ENCODE assay signal across 1 cellular context in the genomic region with DNA sequence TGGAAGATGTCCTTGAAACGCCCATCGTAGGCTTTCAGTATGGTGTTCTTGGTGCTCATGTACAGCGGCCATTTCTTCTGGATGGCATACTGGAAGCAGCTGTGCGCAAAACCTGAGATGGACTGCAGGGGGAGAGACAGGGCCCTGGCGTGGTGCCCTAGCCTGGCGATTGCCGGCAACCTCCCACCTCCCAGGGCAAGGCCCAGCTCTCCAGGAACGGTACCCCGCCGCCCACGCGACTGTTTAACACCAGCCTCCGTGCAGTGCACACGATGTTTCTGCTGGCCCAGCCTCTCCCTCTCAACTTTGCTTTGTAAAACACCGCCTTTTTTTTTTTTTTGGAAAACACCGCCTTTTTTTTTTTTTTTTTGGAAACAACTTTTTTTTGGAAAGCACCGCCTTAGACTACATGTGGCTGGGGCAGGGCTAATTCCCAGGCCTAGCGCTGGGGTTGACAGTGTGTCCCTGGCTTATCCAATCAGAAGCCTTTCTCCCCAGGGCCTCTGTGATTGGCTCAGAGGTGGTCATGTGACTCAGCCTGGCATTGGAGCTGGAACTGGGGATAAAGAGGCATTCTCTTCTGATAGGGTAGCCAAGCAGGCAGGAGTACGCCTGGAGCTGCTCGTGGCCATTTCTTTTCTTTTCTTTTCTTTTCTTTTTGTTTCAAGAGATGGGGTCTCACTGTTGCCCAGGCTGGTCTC.
TF ChIP-seq lines count a peak whose summit lies in the region.

No MANE protein-coding gene starts in this region.

TF ChIP-seq in H1, 55 proteins besides CTCF, POLR2A, EP300 and RAD21 (continued from another document):
- TF ChIP-seq YY1 (IDR thresholded peaks at IDR 0.05; ENCODE audit: low read depth, low read length), result peak; percentile 55; the same call in 1 of the 2 replicates
- TF ChIP-seq CBX5 (IDR thresholded peaks at IDR 0.05; ENCODE audit: low read depth, low read length), result no peak
- peak; percentile 72 for TF ChIP-seq USF2 (IDR thresholded peaks at IDR 0.05; ENCODE audit: low read length)
